19 cellular contexts compared by ENCODE assay signal in genomic region chr11:10233581-10233980, GRCh38.
DNase-seq lines count a peak whose midpoint lies in the region; ATAC-seq and TF ChIP-seq lines count a peak whose summit lies in the region.
"Had no signal": no experiment of that assay in that cellular context is flagged by ENCODE, and none has a peak within 500 bp of the region (broad histone marks: within the 10 kb centered on the region; RNA-seq: fewer than 3 reads in every experiment).

No MANE protein-coding gene starts in this region.

- no peak overlapping the region for H3K4me3 ChIP-seq in retinal pigment epithelial cell (ENCODE audit: low read length)
- H3K4me3 ChIP-seq in stomach, result no peak overlapping the region
- H3K4me3 ChIP-seq: dorsolateral prefrontal cortex, GM12878 had no signal

- ATAC-seq in GM18517 (IDR thresholded peaks at IDR 0.05; ENCODE audit: unreplicated experiment), result no peak
- ATAC-seq: activated CD8-positive, alpha-beta T cell treated with anti-CD3 and anti-CD28 coated beads for 36 hours; GM12878; T-helper 17 cell had no signal

- TF ChIP-seq CTCF in retinal pigment epithelial cell (conservative IDR thresholded peaks at IDR 0.05; ENCODE audit: low read depth, low read length) (no peak), stomach (IDR thresholded peaks at IDR 0.05) (no peak)

- WGBS in stomach, 5 donors, result 59 to 73% (median 65%) methylated on average over 2 of the region's 2 CpGs

- TF ChIP-seq POLR2A in stomach (IDR thresholded peaks at IDR 0.05), result no peak

- intact Hi-C loops in stomach (cut with DNase I; ENCODE audit: low total_unique reads), result no loop called here

- peaks cover 0 to 7% (median 0%) of the 10 kb centered on the region in 4 donors for H3K9me3 ChIP-seq in stomach

- peaks cover 0 to 7% (median 3%) of the 10 kb centered on the region in 4 donors for H3K4me1 ChIP-seq in stomach

- peak; percentile 29 for DNase-seq in GM04503 (ENCODE audit: low read depth)
- DNase-seq in SK-N-DZ (ENCODE audit: low spot score), result peak; percentile 22
- DNase-seq in fibroblast of gingiva (ENCODE audit: low read depth), result peak; percentile 30
- DNase-seq in retinal pigment epithelial cell (ENCODE audit: low read depth), result peak; percentile 33
- no peak for DNase-seq in stomach
- DNase-seq in NCI-H1048 (lab: John Stamatoyannopoulos, UW), result no peak
- DNase-seq in SIG-M5 treated with dmso at 0.1 percent for 504 hours (lab: John Stamatoyannopoulos, UW; ENCODE audit: unreplicated experiment), result no peak
- DNase-seq: activated CD8-positive, alpha-beta T cell treated with anti-CD3 and anti-CD28 coated beads for 36 hours; activated naive CD4-positive, alpha-beta T cell treated with anti-CD3 and anti-CD28 coated beads, Interleukin-2, amount 10 ng/mL, durations not matched to agents 7 days and 5 days; dorsolateral prefrontal cortex; GOT3; hypothalamus; KBM-7; NCI-H2029 treated with DMSO at 0.1 percent for 48 hours; NK-92 treated with Interleukin-12 subunit alpha and Interleukin-12 subunit beta, amount 100 ng/mL, for 24 hours; posterior cingulate gyrus; T-helper 17 cell had no signal

- H3K27ac ChIP-seq in stomach, result no peak overlapping the region
- H3K27ac ChIP-seq: dorsolateral prefrontal cortex had no signal

- H3K36me3 ChIP-seq in stomach, result no peaks in the 10 kb centered on the region

- TF ChIP-seq EP300 in stomach (IDR thresholded peaks at IDR 0.05), result no peak

- H3K27me3 ChIP-seq in stomach, result no peaks in the 10 kb centered on the region
- H3K27me3 ChIP-seq: dorsolateral prefrontal cortex had no signal

Comparison
In these comparisons a context has a peak if more than half of its experiments do, and no peak if none do; other contexts are left out.
1. DNase-seq: peak in GM04503 (single experiment), SK-N-DZ (single experiment), fibroblast of gingiva (single experiment) and retinal pigment epithelial cell (single experiment); none in stomach (single experiment), NCI-H1048 (single experiment) and SIG-M5 treated with dmso at 0.1 percent for 504 hours (single experiment).